8 cellular contexts compared by ENCODE assay signal in the genomic region with DNA sequence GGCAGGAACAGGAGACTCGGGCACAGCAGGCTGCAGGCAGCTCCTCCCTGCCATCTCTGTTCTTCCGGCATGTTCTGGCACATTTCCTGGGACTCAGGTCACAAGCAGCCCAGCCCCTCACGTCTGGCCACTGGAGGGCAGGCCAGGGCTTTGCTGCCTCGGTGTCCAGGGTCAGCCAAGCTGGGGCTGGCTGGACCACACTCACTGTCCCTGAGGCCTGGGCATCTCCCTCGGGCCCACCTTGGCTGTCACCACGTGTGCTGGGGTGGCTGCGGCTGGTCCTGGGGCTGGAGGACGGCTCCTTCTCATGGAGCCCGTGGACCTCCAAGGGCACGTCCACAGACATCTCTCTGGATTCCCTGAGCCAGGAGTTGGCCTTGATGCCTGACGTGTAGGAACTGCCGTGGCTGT. TPM values are rescaled to one million over a fixed set of nuclear protein-coding genes. Genes with fewer than 3 reads are reported as not detected.
DNase-seq lines count a peak whose midpoint lies in the region; ATAC-seq, FAIRE-seq and TF ChIP-seq lines count a peak whose summit lies in the region.

No MANE protein-coding gene starts in this region.

- H3K18ac ChIP-seq in neuronal stem cell (ENCODE audit: low read length) = peak overlapping the region; percentile 90

- FAIRE-seq in D721Med (lab: Jason Lieb, UNC) = no peak

- H3K27me3 ChIP-seq in fibroblast of lung (ENCODE audit: control insufficient read depth, insufficient read depth, low read length) (no peaks in the 10 kb centered on the region), neuronal stem cell (ENCODE audit: control insufficient read depth in 3 of 3, insufficient read depth in 3 of 3, low read depth in 1 of 3, low read length in 3 of 3) (no peaks in the 10 kb centered on the region), Karpas-422 (ENCODE audit: low read length) (no peaks in the 10 kb centered on the region)

- peak overlapping the region; percentile 49 for H2BK120ac ChIP-seq in neuronal stem cell (ENCODE audit: low read depth, low read length)

- H3K9me3 ChIP-seq in fibroblast of lung (ENCODE audit: control insufficient read depth, insufficient read depth, low read depth, low read length) (no peaks in the 10 kb centered on the region), neuronal stem cell (replicated peaks in 1 of 2; ENCODE audit: control insufficient read depth in 2 of 2, insufficient read depth in 1 of 2, low read depth in 1 of 2, low read length in 2 of 2) (no peaks in the 10 kb centered on the region), Karpas-422 (ENCODE audit: low read length) (no peaks in the 10 kb centered on the region)

- no peaks in the 10 kb centered on the region for H3K9me2 ChIP-seq in Karpas-422 (replicated peaks; ENCODE audit: insufficient read depth, low read length)

- no peak overlapping the region for H3K23ac ChIP-seq in neuronal stem cell (ENCODE audit: low read depth, low read length, poor library complexity)

- DNase-seq in D721Med (ENCODE audit: insufficient read length, low spot score) (no peak), NCI-H460 (ENCODE audit: extremely low read depth, low read depth) (peak; percentile 32), fibroblast of lung (ENCODE audit: low read depth in 2 of 2) (peak; percentile 48 to 49), neuronal stem cell (ENCODE audit: low spot score) (peak; percentile 41), Karpas-422 (no peak), omental fat pad (ENCODE audit: low spot score) (no peak)
- no peak for DNase-seq in stimulated activated CD8-positive, alpha-beta memory T cell treated with anti-CD3 and anti-CD28 coated beads, Interleukin-4, amount 100 ng/mL, for 48 hours

- peak overlapping the region; percentile 77 for H2AK5ac ChIP-seq in neuronal stem cell (ENCODE audit: low read depth, low read length)

- peak overlapping the region; percentile 3 for H2BK12ac ChIP-seq in neuronal stem cell (ENCODE audit: low read length)

- H3K14ac ChIP-seq in neuronal stem cell (ENCODE audit: low read length) = no peak overlapping the region

- no peak overlapping the region for H3K4ac ChIP-seq in neuronal stem cell (ENCODE audit: low read length)

- WGBS in neuronal stem cell (ENCODE audit: extremely low coverage in 2 of 2, insufficient read length in 2 of 2, insufficient replicate concordance in 1 of 2), 2 donors = no CpG with 5 or more reads among the region's 12 CpGs

- H3K4me3 ChIP-seq in fibroblast of lung (replicated peaks in 1 of 4; ENCODE audit: control extremely low read depth in 1 of 4, insufficient read depth in 1 of 4, low read depth in 3 of 4, low read length in 4 of 4) = no peak overlapping the region
- no peak overlapping the region for H3K4me3 ChIP-seq in neuronal stem cell (ENCODE audit: low read length in 2 of 2)
- no peak overlapping the region for H3K4me3 ChIP-seq in Karpas-422 (ENCODE audit: low read length)

- no peaks in the 10 kb centered on the region for H4K20me1 ChIP-seq in fibroblast of lung (ENCODE audit: control insufficient read depth, extremely low read depth, insufficient read depth, low read length)
- 0 out of 2 replicates have a peak, but pooled peaks cover 2% of the 10 kb centered on the region for H4K20me1 ChIP-seq in Karpas-422 (ENCODE audit: insufficient read depth, low read depth, low read length)

- H3K79me1 ChIP-seq in neuronal stem cell (ENCODE audit: low read depth, low read length) = no peaks in the 10 kb centered on the region

- ATAC-seq in HG02588 (IDR thresholded peaks at IDR 0.05; ENCODE audit: unreplicated experiment) = no peak
- ATAC-seq in omental fat pad (ENCODE audit: low FRiP score) = no peak

- TF ChIP-seq CTCF in D721Med (IDR thresholded peaks at IDR 0.05; ENCODE audit: insufficient read depth, missing control alignments) (peak; percentile 3), fibroblast of lung (conservative IDR thresholded peaks at IDR 0.05 in 1 of 2, IDR thresholded peaks at IDR 0.05 in 1 of 2; ENCODE audit: low read depth in 1 of 2, low read length in 2 of 2) (peak; percentile 33 to 41), omental fat pad (IDR thresholded peaks at IDR 0.05) (no peak)

- no peak overlapping the region for H3K9ac ChIP-seq in fibroblast of lung (ENCODE audit: insufficient read depth, low read length)
- H3K9ac ChIP-seq in neuronal stem cell (ENCODE audit: low read depth, low read length, poor library complexity) = no peak overlapping the region
- no peak overlapping the region for H3K9ac ChIP-seq in Karpas-422 (ENCODE audit: low read length)

- H2BK15ac ChIP-seq in neuronal stem cell (ENCODE audit: low read length) = peak overlapping the region; percentile 30

- no peaks in the 10 kb centered on the region for H3K36me3 ChIP-seq in fibroblast of lung (ENCODE audit: control insufficient read depth, insufficient read depth, low read length)
- no peaks in the 10 kb centered on the region for H3K36me3 ChIP-seq in neuronal stem cell (replicated peaks in 1 of 2; ENCODE audit: control insufficient read depth in 2 of 2, insufficient read depth in 2 of 2, low read length in 2 of 2)
- H3K36me3 ChIP-seq in Karpas-422 (ENCODE audit: insufficient read depth, low read length) = no peaks in the 10 kb centered on the region

- H4K8ac ChIP-seq in neuronal stem cell (ENCODE audit: low read depth, low read length) = no peak overlapping the region

- H2BK5ac ChIP-seq in neuronal stem cell (ENCODE audit: low read length) = peak overlapping the region; percentile 67

- H3K79me2 ChIP-seq in fibroblast of lung (ENCODE audit: control insufficient read depth, insufficient read depth, low read length) (no peaks in the 10 kb centered on the region), Karpas-422 (ENCODE audit: low read length) (no peaks in the 10 kb centered on the region)

- no peak overlapping the region for H4K91ac ChIP-seq in neuronal stem cell (ENCODE audit: low read depth, low read length, poor library complexity)

- H3K27ac ChIP-seq in fibroblast of lung (ENCODE audit: insufficient read depth, low read length) = no peak overlapping the region
- no peak overlapping the region for H3K27ac ChIP-seq in neuronal stem cell (replicated peaks; ENCODE audit: low read length)
- H3K27ac ChIP-seq in Karpas-422 (ENCODE audit: low read length) = no peak overlapping the region

- H2AFZ ChIP-seq in fibroblast of lung (ENCODE audit: low read length) = no peak overlapping the region
- H2AFZ ChIP-seq in neuronal stem cell (ENCODE audit: low read length) = peak overlapping the region; percentile 83
- H2AFZ ChIP-seq in Karpas-422 (ENCODE audit: low read length) = no peak overlapping the region

- H3K4me1 ChIP-seq in fibroblast of lung (ENCODE audit: control insufficient read depth, extremely low read depth, insufficient read depth, low read length) = no peaks in the 10 kb centered on the region
- peaks cover 0 to 3% of the 10 kb centered on the region in 2 donors for H3K4me1 ChIP-seq in neuronal stem cell (ENCODE audit: control insufficient read depth in 2 of 2, insufficient read depth in 1 of 2, low read depth in 1 of 2, low read length in 2 of 2)
- H3K4me1 ChIP-seq in Karpas-422 (ENCODE audit: low read length) = no peaks in the 10 kb centered on the region

- no peak overlapping the region for H3K4me2 ChIP-seq in fibroblast of lung (ENCODE audit: extremely low read depth, insufficient read depth, low read length)
- H3K4me2 ChIP-seq in neuronal stem cell (ENCODE audit: insufficient read depth, low read length, poor library complexity, severe bottlenecking) = no peak overlapping the region
- H3K4me2 ChIP-seq in Karpas-422 (ENCODE audit: low read depth, low read length, poor library complexity, severe bottlenecking) = no peak overlapping the region

RNA-seq across cellular contexts. Expression of gene FRMD1, which starts 18.5 kb away (rescaled TPM):
- total RNA-seq in NCI-H460 (2014; rRNA removed; shearing (Covaris generic)) = not detected in 2 replicates
- not detected in 2 replicates for polyA plus RNA-seq in NCI-H460 (2014; cell fraction: nucleus; rRNA removed)
- total RNA-seq in fibroblast of lung = not detected in 2 replicates
- not detected in 2 replicates for polyA plus RNA-seq in fibroblast of lung
- not detected in 2 replicates for polyA plus RNA-seq in fibroblast of lung (2012)
- polyA minus RNA-seq in fibroblast of lung (ENCODE audit: low replicate concordance) = not detected in 2 replicates
- 0.20 TPM for polyA plus RNA-seq in neuronal stem cell (2013, experiment 1 of 2)
- polyA plus RNA-seq in neuronal stem cell (2013, experiment 2 of 2) = 0.18 TPM
- not detected in 2 replicates for total RNA-seq in Karpas-422 (2014; rRNA removed; shearing (Covaris generic); ENCODE audit: low replicate concordance)
- total RNA-seq in omental fat pad = 1 to 10 TPM in 2 of 4 donors, under 1 TPM in 2; 0.79 to 4.8 (median 1.7) TPM

Comparison
In these comparisons a context has a peak if more than half of its experiments do, and no peak if none do; other contexts are left out.
1. DNase-seq: peak in NCI-H460 (single experiment), fibroblast of lung (2 of 2) and neuronal stem cell (single experiment); none in D721Med (single experiment), Karpas-422 (single experiment), omental fat pad (single experiment) and stimulated activated CD8-positive, alpha-beta memory T cell treated with anti-CD3 and anti-CD28 coated beads, Interleukin-4, amount 100 ng/mL, for 48 hours (single experiment).
2. CTCF ChIP-seq: peak in D721Med (single experiment) and fibroblast of lung (2 of 2); none in omental fat pad (0 of 3).